In genomic region chr9:87909310-87910041, GRCh38 we compare ENCODE assay signal across 14 cellular contexts. TPM values are rescaled to one million over a fixed set of nuclear protein-coding genes. Genes with fewer than 3 reads are reported as not detected.
DNase-seq lines count a peak whose midpoint lies in the region; ATAC-seq, FAIRE-seq and TF ChIP-seq lines count a peak whose summit lies in the region.
"Had no signal": no experiment of that assay in that cellular context is flagged by ENCODE, and none has a peak within 500 bp of the region (broad histone marks: within the 10 kb centered on the region; RNA-seq: fewer than 3 reads in every experiment).

No MANE protein-coding gene starts in this region.

- peak; percentile 99 to 100 (median 100) for ATAC-seq in pancreas
- no peak for ATAC-seq in GM18505 (IDR thresholded peaks at IDR 0.05; ENCODE audit: unreplicated experiment)
- ATAC-seq: left ventricle myocardium superior had no signal

- H3K36me3 Mint-ChIP-seq in activated CD4-positive, alpha-beta memory T cell treated with anti-CD3 and anti-CD28 coated beads, Interleukin-2, amount 10 ng/mL, durations not matched to agents 7 days and 5 days (ENCODE audit: low read depth), result no peaks in the 10 kb centered on the region

- H3K27ac ChIP-seq in pancreas, result no peak overlapping the region
- H3K27ac ChIP-seq: PC-9 had no signal

- no peak for TF ChIP-seq POLR2A in GM18505 (IDR thresholded peaks at IDR 0.05; ENCODE audit: borderline replicate concordance, extremely low read depth, insufficient read depth, insufficient read length)

- no peak overlapping the region for H3K27ac Mint-ChIP-seq in activated CD4-positive, alpha-beta memory T cell treated with anti-CD3 and anti-CD28 coated beads, Interleukin-2, amount 10 ng/mL, durations not matched to agents 7 days and 5 days

- H3K36me3 ChIP-seq in pancreas, result no peaks in the 10 kb centered on the region

- CTCF ChIA-PET in activated CD4-positive, alpha-beta memory T cell treated with anti-CD3 and anti-CD28 coated beads, Interleukin-2, amount 10 ng/mL, durations not matched to agents 7 days and 5 days (lab: Charles Lee), result no interaction called here

- no peak overlapping the region for H3K4me3 Mint-ChIP-seq in activated CD4-positive, alpha-beta memory T cell treated with anti-CD3 and anti-CD28 coated beads, Interleukin-2, amount 10 ng/mL, durations not matched to agents 7 days and 5 days

- H3K27me3 Mint-ChIP-seq in activated CD4-positive, alpha-beta memory T cell treated with anti-CD3 and anti-CD28 coated beads, Interleukin-2, amount 10 ng/mL, durations not matched to agents 7 days and 5 days, result peaks cover 2% of the 10 kb centered on the region

- no peaks in the 10 kb centered on the region for H3K4me1 Mint-ChIP-seq in activated CD4-positive, alpha-beta memory T cell treated with anti-CD3 and anti-CD28 coated beads, Interleukin-2, amount 10 ng/mL, durations not matched to agents 7 days and 5 days

- H3K27me3 ChIP-seq in pancreas, result no peaks in the 10 kb centered on the region

- no peaks in the 10 kb centered on the region for H3K4me1 ChIP-seq in pancreas

- intact Hi-C loops in pancreas (cut with DNase I), result no loop called here

- no peaks in the 10 kb centered on the region for H3K9me3 ChIP-seq in pancreas

- FAIRE-seq in colon (lab: Jason Lieb, UNC) (peak; percentile 21), pancreas (lab: Jason Lieb, UNC) (no peak), frontal cortex (lab: Jason Lieb, UNC) (no peak)

- H3K4me3 ChIP-seq in pancreas, result no peak overlapping the region
- H3K4me3 ChIP-seq: PC-9 had no signal

- peak; percentile 2 for DNase-seq in DMS79 treated with DMSO at 0.1 percent for 48 hours (lab: John Stamatoyannopoulos, UW)
- DNase-seq in DMS79 (lab: John Stamatoyannopoulos, UW), result no peak
- DNase-seq in NCI-H2029 treated with DMSO at 0.1 percent for 48 hours (lab: John Stamatoyannopoulos, UW), result peak; percentile 75
- peak; percentile 82 to 94 (median 90) for DNase-seq in pancreas
- no peak for DNase-seq in activated CD4-positive, alpha-beta memory T cell treated with anti-CD3 and anti-CD28 coated beads, Interleukin-2, amount 10 ng/mL, durations not matched to agents 7 days and 5 days
- DNase-seq in frontal cortex (ENCODE audit: low spot score in 2 of 2), result no peak
- DNase-seq: cerebellar nuclear complex, foreskin fibroblast, left ventricle myocardium superior, MV-4-11, PC-9 had no signal

- peak in 1 of 4 donors; percentile 17 for TF ChIP-seq CTCF in pancreas (IDR thresholded peaks at IDR 0.05)

- H3K9me3 Mint-ChIP-seq in activated CD4-positive, alpha-beta memory T cell treated with anti-CD3 and anti-CD28 coated beads, Interleukin-2, amount 10 ng/mL, durations not matched to agents 7 days and 5 days, result no peaks in the 10 kb centered on the region

- WGBS in pancreas, 2 donors, result 60 to 62% methylated on average over 20 of the region's 20 CpGs

- POLR2A ChIA-PET in activated CD4-positive, alpha-beta memory T cell treated with anti-CD3 and anti-CD28 coated beads, Interleukin-2, amount 10 ng/mL, durations not matched to agents 7 days and 5 days (lab: Charles Lee), result no interaction called here

RNA-seq across cellular contexts. Expression of gene SPATA31C1, which starts 8.3 kb away (rescaled TPM):
- not detected for total RNA-seq in pancreas
- polyA plus RNA-seq in pancreas, result not detected
- total RNA-seq in activated CD4-positive, alpha-beta memory T cell treated with anti-CD3 and anti-CD28 coated beads, Interleukin-2, amount 10 ng/mL, durations not matched to agents 7 days and 5 days, result not detected
- not detected for total RNA-seq in frontal cortex
- total RNA-seq: left ventricle myocardium superior, PC-9 had no signal
- polyA plus RNA-seq: urinary bladder had no signal

RNA-seq across cellular contexts. Expression of gene SPATA31E1, which starts 26.8 kb away (rescaled TPM):
- total RNA-seq in pancreas (not detected), frontal cortex (not detected)
- under 1 TPM in 1 of 2 donors, not detected in 1; 0.02 TPM for polyA plus RNA-seq in pancreas
- total RNA-seq in activated CD4-positive, alpha-beta memory T cell treated with anti-CD3 and anti-CD28 coated beads, Interleukin-2, amount 10 ng/mL, durations not matched to agents 7 days and 5 days, result not detected
- total RNA-seq: left ventricle myocardium superior, PC-9, urinary bladder had no signal

Comparison
In these comparisons a context has a peak if more than half of its experiments do, and no peak if none do; other contexts are left out.
1. DNase-seq: peak in DMS79 treated with DMSO at 0.1 percent for 48 hours (single experiment), NCI-H2029 treated with DMSO at 0.1 percent for 48 hours (single experiment) and pancreas (6 of 6); none in DMS79 (single experiment), activated CD4-positive, alpha-beta memory T cell treated with anti-CD3 and anti-CD28 coated beads, Interleukin-2, amount 10 ng/mL, durations not matched to agents 7 days and 5 days (single experiment) and frontal cortex (0 of 2).